Comparison of ENCODE assay signal across 2 cellular contexts in genomic region chr20:44234566-44235317, GRCh38.
TF ChIP-seq lines count a peak whose summit lies in the region.

No MANE protein-coding gene starts in this region.

TF ChIP-seq in HepG2, 621 proteins besides CTCF, POLR2A, EP300 and RAD21:
- 0 out of 2 replicates have a peak, but pooled peaks have one; percentile 33 for TF ChIP-seq THAP11 (CRISPR knock-in tag; IDR thresholded peaks at IDR 0.05)
- TF ChIP-seq CEBPG (CRISPR knock-in tag; IDR thresholded peaks at IDR 0.05) = peak; percentile 77
- TF ChIP-seq DZIP1 (CRISPR knock-in tag; IDR thresholded peaks at IDR 0.05) = no peak
- TF ChIP-seq CEBPB (IDR thresholded peaks at IDR 0.05; ENCODE audit: borderline replicate concordance, low read depth, low read length) = peak; percentile 68; the same call in 1 of the 2 replicates
- peak in 1 of 2 experiments; percentile 97; a peak in 2 of 4 replicates for TF ChIP-seq ATF4 (CRISPR knock-in tag; IDR thresholded peaks at IDR 0.05)
- 0 out of 2 replicates have a peak, but pooled peaks have one; percentile 17 for TF ChIP-seq GATAD2A (CRISPR knock-in tag; IDR thresholded peaks at IDR 0.05)
- no peak for TF ChIP-seq KLF6 (CRISPR knock-in tag; IDR thresholded peaks at IDR 0.05)
- 0 out of 2 replicates have a peak, but pooled peaks have one; percentile 7 for TF ChIP-seq FOSL2 (CRISPR knock-in tag; IDR thresholded peaks at IDR 0.05)
- TF ChIP-seq AKAP8 (CRISPR knock-in tag; IDR thresholded peaks at IDR 0.05) = no peak
TF ChIP-seq in HepG2: peak in this region for 6.

TF ChIP-seq in K562, 482 proteins besides CTCF, POLR2A, EP300 and RAD21:
- TF ChIP-seq NR2C2 (CRISPR knock-in tag; IDR thresholded peaks at IDR 0.05) (no peak), NR2C2 (tag; IDR thresholded peaks at IDR 0.05) (0 out of 2 replicates have a peak, but pooled peaks have one; percentile 19), MAFG (tag; conservative IDR thresholded peaks at IDR 0.05) (no peak), MBD1 (CRISPR knock-in tag; IDR thresholded peaks at IDR 0.05) (no peak), HOMEZ (CRISPR knock-in tag; IDR thresholded peaks at IDR 0.05) (no peak), FOXO4 (CRISPR knock-in tag; IDR thresholded peaks at IDR 0.05) (no peak), ZNF512 (tag; IDR thresholded peaks at IDR 0.05) (peak; percentile 74), ZBTB5 (IDR thresholded peaks at IDR 0.05) (no peak), PKNOX1 (IDR thresholded peaks at IDR 0.05) (no peak), GATA2 (CRISPR knock-in tag; IDR thresholded peaks at IDR 0.05) (no peak), CEBPG (CRISPR knock-in tag; IDR thresholded peaks at IDR 0.05) (peak; percentile 90), CEBPG (tag; conservative IDR thresholded peaks at IDR 0.05 in 1 of 2, IDR thresholded peaks at IDR 0.05 in 1 of 2) (peak; percentile 78 to 85), ZNF140 (CRISPR knock-in tag; IDR thresholded peaks at IDR 0.05) (no peak), ATF3 (IDR thresholded peaks at IDR 0.05) (peak; percentile 61; the same call in 1 of the 2 replicates), ATF3 (CRISPR knock-in tag; conservative IDR thresholded peaks at IDR 0.05) (no peak), ZNF431 (CRISPR knock-in tag; IDR thresholded peaks at IDR 0.05) (no peak), ETV1 (tag; conservative IDR thresholded peaks at IDR 0.05; ENCODE audit: low read depth) (no peak), MYC (IDR thresholded peaks at IDR 0.05; ENCODE audit: low read depth, low read length) (peak; percentile 44; the same call in 1 of the 2 replicates), MYC (CRISPR knock-in tag; IDR thresholded peaks at IDR 0.05; ENCODE audit: borderline replicate concordance, low read depth) (no peak)
TF ChIP-seq in K562: peak in this region for 5.
